In genomic region chr2:28406276-28407096, GRCh38 we compare ENCODE assay signal across 8 cellular contexts. TPM values are rescaled to one million over a fixed set of nuclear protein-coding genes. Genes with fewer than 3 reads are reported as not detected.
DNase-seq lines count a peak whose midpoint lies in the region; ATAC-seq and TF ChIP-seq lines count a peak whose summit lies in the region.

No MANE protein-coding gene starts in this region.

- TF ChIP-seq CTCF in HFFc6 (IDR thresholded peaks at IDR 0.05) (no peak), fibroblast of pulmonary artery (IDR thresholded peaks at IDR 0.05; ENCODE audit: low read length, missing control alignments) (no peak)

- peaks cover 8% of the 10 kb centered on the region for H3K27me3 Mint-ChIP-seq in HFFc6 (ENCODE audit: insufficient read depth)

- no peak overlapping the region; the same call in 1 of the 2 replicates for H3K4me3 Mint-ChIP-seq in HFFc6

- no peak overlapping the region for H3K4me3 ChIP-seq in fibroblast of pulmonary artery (replicated peaks; ENCODE audit: low read depth, low read length)

- no peak for DNase-seq in HFFc6
- peak; percentile 76 for DNase-seq in activated CD8-positive, alpha-beta memory T cell treated with anti-CD3 and anti-CD28 coated beads, Interleukin-2, amount 50 U/mL, for 4 hours
- DNase-seq in fibroblast of pulmonary artery (ENCODE audit: low read depth), result peak; percentile 76
- DNase-seq in stimulated activated CD4-positive, alpha-beta T cell treated with anti-CD3 and anti-CD28 coated beads, Interleukin-4, amount 100 ng/mL, for 24 hours, result peak; percentile 55
- DNase-seq in hypothalamus (lab: John Stamatoyannopoulos, UW), result no peak
- DNase-seq in DMS153 treated with DMSO at 0.1 percent for 48 hours (lab: John Stamatoyannopoulos, UW; ENCODE audit: unreplicated experiment), result no peak

- ATAC-seq in HG02623 (IDR thresholded peaks at IDR 0.05; ENCODE audit: unreplicated experiment) (no peak), HG02642 (IDR thresholded peaks at IDR 0.05; ENCODE audit: poor library complexity, unreplicated experiment) (no peak)

- peak overlapping the region; percentile 64 for H3K27ac Mint-ChIP-seq in HFFc6

- H3K4me1 Mint-ChIP-seq in HFFc6 (ENCODE audit: low read depth), result peaks cover 35% of the 10 kb centered on the region

- no peaks in the 10 kb centered on the region for H3K9me3 Mint-ChIP-seq in HFFc6

- H3K36me3 Mint-ChIP-seq in HFFc6 (ENCODE audit: low read depth), result peaks cover 36% of the 10 kb centered on the region

RNA-seq across cellular contexts. Expression of gene FOSL2, which starts 13.8 kb away (rescaled TPM):
- 100 to 1,000 TPM in 5 of 6 experiments, 10 to 100 TPM in 1; 90.1 to 128 (median 116) TPM for total RNA-seq in HFFc6 (2021; fragmentation: NEBNext Ultra II Directional; extraction: Animal tissue kit (Norgen Biotek cat#: 25700))

Comparison
In these comparisons a context has a peak if more than half of its experiments do, and no peak if none do; other contexts are left out.
1. DNase-seq: peak in activated CD8-positive, alpha-beta memory T cell treated with anti-CD3 and anti-CD28 coated beads, Interleukin-2, amount 50 U/mL, for 4 hours (single experiment), fibroblast of pulmonary artery (single experiment) and stimulated activated CD4-positive, alpha-beta T cell treated with anti-CD3 and anti-CD28 coated beads, Interleukin-4, amount 100 ng/mL, for 24 hours (single experiment); none in HFFc6 (single experiment), hypothalamus (0 of 51) and DMS153 treated with DMSO at 0.1 percent for 48 hours (single experiment).